Comparison of ENCODE assay signal across 8 cellular contexts in genomic region chr1:74652711-74653131, GRCh38. TPM values are rescaled to one million over a fixed set of nuclear protein-coding genes. Genes with fewer than 3 reads are reported as not detected.
DNase-seq lines count a peak whose midpoint lies in the region; TF ChIP-seq lines count a peak whose summit lies in the region.

No MANE protein-coding gene starts in this region.

- no peaks in the 10 kb centered on the region for H3K36me3 ChIP-seq in GM23248 (ENCODE audit: low read depth)
- no peaks in the 10 kb centered on the region for H3K36me3 ChIP-seq in MM.1S (replicated peaks; ENCODE audit: insufficient read depth, low read length)

- peak overlapping the region; percentile 54 for H3K27ac ChIP-seq in GM23248
- peak overlapping the region; percentile 25 for H3K27ac ChIP-seq in epithelial cell of prostate
- H3K27ac ChIP-seq in MM.1S (ENCODE audit: low read length): no peak overlapping the region

- 27 to 29% methylated on average over 7 of the region's 7 CpGs for WGBS in GM23248 (ENCODE audit: low coverage in 1 of 2, low lambda C conversion rate in 2 of 2, missing lambda C conversion rate in 2 of 2), 2 experiments

- TF ChIP-seq CTCF in GM12864 (IDR thresholded peaks at IDR 0.05; ENCODE audit: low read depth, low read length, missing control alignments): no peak
- TF ChIP-seq CTCF in MM.1S (IDR thresholded peaks at IDR 0.05; ENCODE audit: low read length): no peak

- no peak overlapping the region for H3K9ac ChIP-seq in GM23248
- no peak overlapping the region for H3K9ac ChIP-seq in MM.1S (ENCODE audit: low read length)

- DNase-seq in GM12864 (ENCODE audit: low read depth): peak; percentile 53
- DNase-seq in GM23248: peak; percentile 88
- peak; percentile 7 for DNase-seq in KG1 (lab: John Stamatoyannopoulos, UW)
- peak; percentile 63 for DNase-seq in epithelial cell of prostate (ENCODE audit: low read depth, low spot score)
- DNase-seq in NK-92 (lab: John Stamatoyannopoulos, UW; ENCODE audit: unreplicated experiment): no peak
- no peak for DNase-seq in AML-193 (lab: John Stamatoyannopoulos, UW)
- DNase-seq in MM.1S: no peak
- no peak for DNase-seq in Ammon's horn (ENCODE audit: low spot score)

- H3F3A ChIP-seq in GM23248 (ENCODE audit: insufficient read depth) (peaks cover 20% of the 10 kb centered on the region; the same call in 1 of the 2 replicates), MM.1S (ENCODE audit: insufficient read depth, low read length) (no peaks in the 10 kb centered on the region)

- peak overlapping the region; percentile 51 for H3K4me2 ChIP-seq in GM23248 (ENCODE audit: unreplicated experiment)
- no peak overlapping the region for H3K4me2 ChIP-seq in MM.1S (ENCODE audit: low read depth, low read length)

- no peaks in the 10 kb centered on the region for H3K9me3 ChIP-seq in GM23248 (ENCODE audit: low read depth)
- H3K9me3 ChIP-seq in MM.1S (replicated peaks; ENCODE audit: insufficient read depth, low read length): no peaks in the 10 kb centered on the region

- peaks cover 27% of the 10 kb centered on the region for H3K4me1 ChIP-seq in GM23248 (ENCODE audit: insufficient read depth)
- no peaks in the 10 kb centered on the region for H3K4me1 ChIP-seq in MM.1S (ENCODE audit: low read length)

- H3K4me3 ChIP-seq in GM12864 (ENCODE audit: low read depth, low read length) (no peak overlapping the region), GM23248 (no peak overlapping the region), MM.1S (ENCODE audit: low read length) (no peak overlapping the region)

- H4K20me1 ChIP-seq in GM23248 (ENCODE audit: insufficient read depth): no peaks in the 10 kb centered on the region
- no peaks in the 10 kb centered on the region for H4K20me1 ChIP-seq in MM.1S (ENCODE audit: insufficient read depth, low read length)

- peak overlapping the region; percentile 38; the same call in 1 of the 2 replicates for H2AFZ ChIP-seq in GM23248
- H2AFZ ChIP-seq in MM.1S (ENCODE audit: low read length): no peak overlapping the region

- no peaks in the 10 kb centered on the region for H3K9me2 ChIP-seq in GM23248 (ENCODE audit: insufficient read depth)
- no peaks in the 10 kb centered on the region for H3K9me2 ChIP-seq in MM.1S (replicated peaks; ENCODE audit: insufficient read depth, low read length)

- in situ Hi-C loops in GM23248 (cut with MboI): no loop called here

- no peaks in the 10 kb centered on the region for H3K79me2 ChIP-seq in GM23248 (ENCODE audit: insufficient read depth)
- H3K79me2 ChIP-seq in MM.1S (ENCODE audit: low read length): no peaks in the 10 kb centered on the region

- 0 out of 2 replicates have a peak, but pooled peaks cover 4% of the 10 kb centered on the region for H3K27me3 ChIP-seq in GM23248 (replicated peaks; ENCODE audit: insufficient read depth)
- H3K27me3 ChIP-seq in MM.1S (replicated peaks; ENCODE audit: insufficient read depth, low read length): no peaks in the 10 kb centered on the region

RNA-seq across cellular contexts. Expression of gene ERICH3, which starts 20.9 kb away (rescaled TPM):
- total RNA-seq in GM23248 (2014; rRNA removed; shearing (Covaris generic)): not detected in 2 replicates
- polyA plus RNA-seq in GM23248 (2016; fragmentation: Nextera tagmentation; extraction: Ambion mirVana): not detected in 2 replicates

Comparison
In these comparisons a context has a peak if more than half of its experiments do, and no peak if none do; other contexts are left out.
1. DNase-seq: peak in GM12864 (single experiment), GM23248 (single experiment), KG1 (single experiment) and epithelial cell of prostate (single experiment); none in NK-92 (single experiment), AML-193 (0 of 2), MM.1S (single experiment) and Ammon's horn (single experiment).